Comparison of ENCODE assay signal across 10 cellular contexts in genomic region chr20:47348539-47349142, GRCh38. TPM values are rescaled to one million over a fixed set of nuclear protein-coding genes. Genes with fewer than 3 reads are reported as not detected.
A peak's percentile ranks its signal among the peaks of the same experiment; 100 is the strongest.
DNase-seq lines count a peak whose midpoint lies in the region; ATAC-seq, FAIRE-seq and TF ChIP-seq lines count a peak whose summit lies in the region.
"Had no signal": no experiment of that assay in that cellular context is flagged by ENCODE, and none has a peak within 500 bp of the region (broad histone marks: within the 10 kb centered on the region; RNA-seq: fewer than 3 reads in every experiment).

No MANE protein-coding gene starts in this region.

- H4K20me1 ChIP-seq in GM12878 (ENCODE audit: control insufficient read depth, insufficient read depth) = no peaks in the 10 kb centered on the region; the same call in 1 of the 2 replicates

- H3K4me3 ChIP-seq in HUES48 (ENCODE audit: low read depth, low read length) = peak overlapping the region; percentile 9; the same call in 1 of the 2 replicates
- H3K4me3 ChIP-seq in GM12878 = peak overlapping the region; percentile 77
- H3K4me3 ChIP-seq in stomach smooth muscle (ENCODE audit: low read length in 2 of 2) = peak overlapping the region; percentile 36 to 44
- no peak overlapping the region for H3K4me3 ChIP-seq in effector memory CD4-positive, alpha-beta T cell (ENCODE audit: insufficient read depth, low read depth, low read length, poor library complexity, severe bottlenecking)

- CTCF ChIA-PET in GM12878 (lab: Yijun Ruan, JAX) = interaction anchor here (0.6 to 9.2 kb wide), 8 partner anchors 10 to 152 kb away, joined by 3 to 66 read pairs (median 4); no protein-coding TSS in a partner anchor

- no peak overlapping the region for H2AFZ ChIP-seq in GM12878 (ENCODE audit: control insufficient read depth, low read depth, low read length)

- no peak for FAIRE-seq in GM12878 (lab: Jason Lieb, UNC)

- intact Hi-C loops in GM12878 (cut with micrococcal nuclease; ENCODE audit: unreplicated experiment) = loop anchor here (2.0 kb wide), 1 partner anchor 64 kb away; no protein-coding TSS in a partner anchor

- RAD21 ChIA-PET in GM12878 (lab: Charles Lee; ENCODE audit: unreplicated experiment) = interaction anchor here (0.6 to 13.0 kb wide), 10 partner anchors 8 to 273 kb away, joined by 3 to 123 read pairs (median 6); partner anchors contain the start of gene ZMYND8

- H3K9me3 ChIP-seq in HUES48 (ENCODE audit: control insufficient read depth, insufficient read depth, low read length) (no peaks in the 10 kb centered on the region), GM12878 (replicated peaks; ENCODE audit: control insufficient read depth, insufficient read depth, low read length) (no peaks in the 10 kb centered on the region), stomach smooth muscle (ENCODE audit: control insufficient read depth in 2 of 2, low read length in 2 of 2) (no peaks in the 10 kb centered on the region)
- H3K9me3 ChIP-seq in effector memory CD4-positive, alpha-beta T cell (ENCODE audit: control insufficient read depth, low read length) = no peaks in the 10 kb centered on the region

- WGBS in GM12878 (ENCODE audit: insufficient coverage, insufficient replicate concordance, low lambda C conversion rate, missing lambda C conversion rate) = 45% methylated on average over 8 of the region's 8 CpGs

- H3K36me3 ChIP-seq in HUES48 (ENCODE audit: control insufficient read depth, insufficient read depth, low read length) (peaks cover 38% of the 10 kb centered on the region), GM12878 (ENCODE audit: control insufficient read depth in 2 of 2, insufficient read depth in 2 of 2, low read length in 1 of 2) (peaks cover 9 to 31% of the 10 kb centered on the region in 2 experiments), stomach smooth muscle (ENCODE audit: control insufficient read depth in 2 of 2, insufficient read depth in 2 of 2, low read length in 2 of 2) (no peaks in the 10 kb centered on the region)
- H3K36me3 ChIP-seq in effector memory CD4-positive, alpha-beta T cell (ENCODE audit: control insufficient read depth, insufficient read depth, low read length) = peaks cover 25% of the 10 kb centered on the region

- ATAC-seq in GM12878 = peak; percentile 2; the same call in 1 of the 3 replicates
- ATAC-seq in HG03095 (IDR thresholded peaks at IDR 0.05; ENCODE audit: unreplicated experiment) = no peak
- ATAC-seq: stimulated activated naive CD8-positive, alpha-beta T cell treated with anti-CD3 and anti-CD28 coated beads, Interleukin-15, amount 100 ng/mL, for 72 hours had no signal

- peaks cover 70% of the 10 kb centered on the region for H3K4me1 ChIP-seq in HUES48 (ENCODE audit: control insufficient read depth, insufficient read depth, low read length)
- peaks cover 33% of the 10 kb centered on the region for H3K4me1 ChIP-seq in GM12878 (ENCODE audit: control insufficient read depth, insufficient read depth, low read length)
- H3K4me1 ChIP-seq in stomach smooth muscle (ENCODE audit: control insufficient read depth, insufficient read depth, low read length) = peaks cover 57% of the 10 kb centered on the region
- peaks cover 36% of the 10 kb centered on the region for H3K4me1 ChIP-seq in effector memory CD4-positive, alpha-beta T cell (ENCODE audit: control insufficient read depth, insufficient read depth, low read length, poor library complexity, severe bottlenecking)

- TF ChIP-seq CTCF in GM12878 (IDR thresholded peaks at IDR 0.05 in 2 of 3, conservative IDR thresholded peaks at IDR 0.05 in 1 of 3; ENCODE audit: control insufficient read depth in 2 of 3, extremely low read depth in 1 of 3, insufficient read depth in 1 of 3, low read depth in 3 of 3, low read length in 3 of 3) = no peak

- H3K27ac ChIP-seq in HUES48 (ENCODE audit: low read depth, low read length) (peak overlapping the region; percentile 99), GM12878 (ENCODE audit: control insufficient read depth, insufficient read depth) (peak overlapping the region; percentile 99), stomach smooth muscle (ENCODE audit: low read length) (peak overlapping the region; percentile 99)
- no peak overlapping the region for H3K27ac ChIP-seq in effector memory CD4-positive, alpha-beta T cell (ENCODE audit: insufficient read depth, low read length, poor library complexity, severe bottlenecking)

- no peak for TF ChIP-seq RAD21 in GM12878 (IDR thresholded peaks at IDR 0.05; ENCODE audit: insufficient read depth, low read depth, low read length)

- no peak for TF ChIP-seq EP300 in GM12878 (IDR thresholded peaks at IDR 0.05; ENCODE audit: borderline replicate concordance in 1 of 2, control insufficient read depth in 1 of 2, low read depth in 2 of 2, low read length in 2 of 2)

- peak overlapping the region; percentile 95 for H3K4me2 ChIP-seq in GM12878 (ENCODE audit: control insufficient read depth, insufficient read depth)

- no peak for TF ChIP-seq POLR2A in GM12878 (IDR thresholded peaks at IDR 0.05; ENCODE audit: low read depth, low read length)

- H3K79me2 ChIP-seq in GM12878 (ENCODE audit: control insufficient read depth, insufficient read depth, low read length) = peaks cover 99% of the 10 kb centered on the region

- H3K9ac ChIP-seq in HUES48 (ENCODE audit: low read depth, low read length) = 0 out of 2 replicates have a peak overlapping the region, but pooled peaks have one; percentile 26
- peak overlapping the region; percentile 54 for H3K9ac ChIP-seq in GM12878 (ENCODE audit: control insufficient read depth, insufficient read depth, low read length)
- peak overlapping the region; percentile 25 to 55 for H3K9ac ChIP-seq in stomach smooth muscle (ENCODE audit: low read length in 2 of 2)

- POLR2A ChIA-PET in GM12878 (lab: Charles Lee) = interaction anchor here (0.9 to 5.7 kb wide), 4 partner anchors 8 to 90 kb away, joined by 3 to 50 read pairs (median 5); partner anchors contain the start of gene ZMYND8

- no TSS peak for BruUV-seq in GM12878 (replicated peaks; lab: Mats Ljungman, UMichigan)

- in situ Hi-C loops in GM12878 (cut with MboI) = no loop called here

- H3K27me3 ChIP-seq in HUES48 (ENCODE audit: control insufficient read depth, insufficient read depth, low read length) (no peaks in the 10 kb centered on the region), GM12878 (replicated peaks in 1 of 2; ENCODE audit: control insufficient read depth in 2 of 2, insufficient read depth in 2 of 2, low read length in 1 of 2) (no peaks in the 10 kb centered on the region), stomach smooth muscle (ENCODE audit: control insufficient read depth in 1 of 2, insufficient read depth in 2 of 2, low read length in 2 of 2) (no peaks in the 10 kb centered on the region)
- H3K27me3 ChIP-seq in effector memory CD4-positive, alpha-beta T cell (replicated peaks; ENCODE audit: control insufficient read depth, insufficient read depth, low read length, poor library complexity, severe bottlenecking) = no peaks in the 10 kb centered on the region

- DNase-seq in GM12878 (ENCODE audit: low read depth, low spot score) (no peak), left kidney (ENCODE audit: low read depth, low spot score) (peak; percentile 36), SIG-M5 (lab: John Stamatoyannopoulos, UW) (no peak), activated gamma-delta T cell (lab: John Stamatoyannopoulos, UW) (no peak)
- DNase-seq in effector memory CD4-positive, alpha-beta T cell = no peak
- DNase-seq: activated CD8-positive, alpha-beta memory T cell treated with anti-CD3 and anti-CD28 coated beads, Interleukin-2, amount 50 U/mL, for 48 hours; stimulated activated naive CD8-positive, alpha-beta T cell treated with anti-CD3 and anti-CD28 coated beads, Interleukin-15, amount 100 ng/mL, for 72 hours had no signal

- SMC1A ChIA-PET in GM12878 (lab: Charles Lee; ENCODE audit: uncharacterized antibody, unreplicated experiment) = interaction anchor here (0.6 to 7.3 kb wide), 12 partner anchors 8 to 311 kb away, joined by 3 to 51 read pairs (median 6); partner anchors contain the start of gene ZMYND8

TF ChIP-seq in GM12878, 131 proteins besides CTCF, POLR2A, EP300 and RAD21 (continues in another document):
- 0 out of 2 replicates have a peak, but pooled peaks have one; percentile 55 for TF ChIP-seq IKZF1 (conservative IDR thresholded peaks at IDR 0.05)
- no peak for TF ChIP-seq CHD2 (IDR thresholded peaks at IDR 0.05; ENCODE audit: borderline replicate concordance, low read depth, low read length)
- TF ChIP-seq IKZF2 (IDR thresholded peaks at IDR 0.05) = peak in 1 of 2 experiments; percentile 28; a peak in 2 of 4 replicates
- TF ChIP-seq, protein P1, sequence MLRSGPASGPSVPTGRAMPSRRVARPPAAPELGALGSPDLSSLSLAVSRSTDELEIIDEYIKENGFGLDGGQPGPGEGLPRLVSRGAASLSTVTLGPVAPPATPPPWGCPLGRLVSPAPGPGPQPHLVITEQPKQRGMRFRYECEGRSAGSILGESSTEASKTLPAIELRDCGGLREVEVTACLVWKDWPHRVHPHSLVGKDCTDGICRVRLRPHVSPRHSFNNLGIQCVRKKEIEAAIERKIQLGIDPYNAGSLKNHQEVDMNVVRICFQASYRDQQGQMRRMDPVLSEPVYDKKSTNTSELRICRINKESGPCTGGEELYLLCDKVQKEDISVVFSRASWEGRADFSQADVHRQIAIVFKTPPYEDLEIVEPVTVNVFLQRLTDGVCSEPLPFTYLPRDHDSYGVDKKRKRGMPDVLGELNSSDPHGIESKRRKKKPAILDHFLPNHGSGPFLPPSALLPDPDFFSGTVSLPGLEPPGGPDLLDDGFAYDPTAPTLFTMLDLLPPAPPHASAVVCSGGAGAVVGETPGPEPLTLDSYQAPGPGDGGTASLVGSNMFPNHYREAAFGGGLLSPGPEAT (IDR thresholded peaks at IDR 0.05; ENCODE audit: low read depth) = peak; percentile 39; the same call in 1 of the 2 replicates
- 0 out of 2 replicates have a peak, but pooled peaks have one; percentile 23 for TF ChIP-seq EED (IDR thresholded peaks at IDR 0.05; ENCODE audit: low read depth)
- TF ChIP-seq NR2F1 (conservative IDR thresholded peaks at IDR 0.05) = no peak

RNA-seq across cellular contexts. Expression of gene ZMYND8, which starts 7.9 kb away (rescaled TPM):
- 207 and 208 TPM in 2 replicates for total RNA-seq in GM12878 (2013; cell fraction: nucleolus; rRNA removed)
- 17.8 and 18.5 TPM in 2 replicates for total RNA-seq in GM12878 (2014; rRNA removed)
- 24.1 and 24.2 TPM in 2 replicates for total RNA-seq in GM12878 (2014; rRNA removed; fragmentation: Illumina TruSeq; extraction: Trizol)
- 42.1 and 54.8 TPM in 2 replicates for total RNA-seq in GM12878 (2021)
- 9.9 TPM for polyA plus RNA-seq in GM12878 (2011; ENCODE audit: low read depth)
- 26.6 and 34.3 TPM in 2 replicates for polyA plus RNA-seq in GM12878 (2011; rRNA removed)
- polyA plus RNA-seq in GM12878 (2011; cell fraction: cytosol; rRNA removed) = 21.0 and 23.6 TPM in 2 replicates
- polyA plus RNA-seq in GM12878 (2011; cell fraction: nucleus; rRNA removed) = 69.7 and 78.1 TPM in 2 replicates
- polyA plus RNA-seq in GM12878 (2012) = 16.4 and 22.5 TPM in 2 replicates
- polyA plus RNA-seq in GM12878 (2014; fragmentation: Illumina TruSeq; extraction: Trizol) = 27.1 and 27.9 TPM in 2 replicates
- 10 to 100 TPM; 12.9 to 18.4 TPM for polyA plus RNA-seq in GM12878 (2014; fragmentation: Nextera tagmentation; extraction: Ambion mirVana)
- 21.7 and 22.7 TPM in 2 replicates for polyA plus RNA-seq in GM12878 (2014; rRNA removed)
- 10 to 100 TPM; 22.1 to 25.0 TPM for polyA plus RNA-seq in GM12878 (2016; fragmentation: Nextera tagmentation; extraction: Ambion mirVana)
- 49.9 and 55.7 TPM in 2 replicates for polyA minus RNA-seq in GM12878 (2011; rRNA and poly(A)+ RNA removed)
- 18.0 and 20.2 TPM in 2 replicates for polyA minus RNA-seq in GM12878 (2011; cell fraction: cytosol; rRNA and poly(A)+ RNA removed)
- polyA minus RNA-seq in GM12878 (2011; cell fraction: nucleus; rRNA and poly(A)+ RNA removed) = 45.5 and 61.3 TPM in 2 replicates
